ENCODE assay signal across 24 cellular contexts in genomic region chr10:19789607-19790006, GRCh38.
"Had no signal": no experiment of that assay in that cellular context is flagged by ENCODE, and none has a peak within 500 bp of the region (broad histone marks: within the 10 kb centered on the region; RNA-seq: fewer than 3 reads in every experiment).

No MANE protein-coding gene starts in this region.

- H3K36me3 ChIP-seq: left ventricle myocardium inferior, pancreas, prostate gland, spleen, suprapubic skin, thoracic aorta, tibial artery, uterus had no signal

- FAIRE-seq: pancreas had no signal

- H3K4me1 ChIP-seq: left ventricle myocardium inferior, pancreas, prostate gland, spleen, suprapubic skin, tibial artery, uterus had no signal

- H3K9me3 ChIP-seq: left ventricle myocardium inferior, mucosa of descending colon, pancreas, prostate gland, spleen, suprapubic skin, thoracic aorta, tibial artery, uterus had no signal

- DNase-seq: hippocampal formation; kidney; left ventricle myocardium inferior; midbrain; mucosa of descending colon; naive thymus-derived CD8-positive, alpha-beta T cell; nucleus accumbens; pancreas; posterior cingulate gyrus; retina; right cardiac atrium; spleen; stimulated activated CD4-positive, alpha-beta T cell treated with anti-CD3 and anti-CD28 coated beads, Interleukin-4, amount 100 ng/mL, for 24 hours; stimulated activated naive CD4-positive, alpha-beta T cell; tibial artery; trophoblast cell; uterus had no signal

- H3K27ac ChIP-seq: left ventricle myocardium inferior, pancreas, prostate gland, skin epidermis, spleen, suprapubic skin, thoracic aorta, tibial artery, uterus had no signal

- H3K4me3 ChIP-seq: left ventricle myocardium inferior, lung, mucosa of descending colon, pancreas, prostate gland, skin epidermis, spleen, suprapubic skin, thoracic aorta, tibial artery, uterus had no signal

- ATAC-seq: mucosa of descending colon; naive thymus-derived CD8-positive, alpha-beta T cell; pancreas; right cardiac atrium; sciatic nerve; stimulated activated effector memory CD8-positive, alpha-beta T cell treated with anti-CD3 and anti-CD28 coated beads, Interleukin-12 subunit alpha, Interleukin-12 subunit beta, amount 100 ng/mL, for 72 hours had no signal

- H3K27me3 ChIP-seq: pancreas, spleen, suprapubic skin, tibial artery, uterus had no signal
